In genomic region chr3:109532257-109533216, GRCh38 we compare ENCODE assay signal across 8 cellular contexts.
A peak's percentile ranks its signal among the peaks of the same experiment; 100 is the strongest.
DNase-seq lines count a peak whose midpoint lies in the region; ATAC-seq and TF ChIP-seq lines count a peak whose summit lies in the region.

No MANE protein-coding gene starts in this region.

- in situ Hi-C loops in mammary epithelial cell (cut with MboI; ENCODE audit: low sequenced_read_pairs in 2 of 2): loop anchor here in 1 of 2 donors (25.0 kb wide), 1 partner anchor 780 kb away; no protein-coding TSS in a partner anchor

- BruUV-seq in mammary epithelial cell (replicated peaks; lab: Mats Ljungman, UMichigan): no TSS peak

- H3K4me1 Mint-ChIP-seq in mesothelial cell of epicardium (no peaks in the 10 kb centered on the region), type B pancreatic cell (ENCODE audit: unreplicated experiment) (no peaks in the 10 kb centered on the region)

- H3K27ac ChIP-seq in BLaER1 treated with 17β-estradiol and CSF1 and Interleukin-3, amounts not matched to agents 10 nM and 100 nM: no peak overlapping the region
- H3K27ac ChIP-seq in SK-N-MC: no peak overlapping the region
- no peak overlapping the region for H3K27ac ChIP-seq in mammary epithelial cell (ENCODE audit: insufficient read depth, low read depth, low read length)

- H3K4me3 ChIP-seq in BLaER1 treated with 17β-estradiol and CSF1 and Interleukin-3, amounts not matched to agents 10 nM and 100 nM: no peak overlapping the region
- H3K4me3 ChIP-seq in HFF-Myc (replicated peaks; ENCODE audit: low read depth, low read length) (no peak overlapping the region), SK-N-MC (no peak overlapping the region), mammary epithelial cell (replicated peaks in 1 of 3; ENCODE audit: insufficient read depth in 1 of 3, low read depth in 2 of 3, low read length in 3 of 3) (no peak overlapping the region)

- 72% methylated on average over 5 of the region's 6 CpGs for WGBS in mammary epithelial cell (ENCODE audit: low coverage, missing lambda C conversion rate)

- H3K27me3 Mint-ChIP-seq in mesothelial cell of epicardium (ENCODE audit: low read depth): no peaks in the 10 kb centered on the region
- no peaks in the 10 kb centered on the region for H3K27me3 Mint-ChIP-seq in type B pancreatic cell

- H4K20me1 ChIP-seq in BLaER1 treated with 17β-estradiol and CSF1 and Interleukin-3, amounts not matched to agents 10 nM and 100 nM: 0 out of 22 replicates have a peak, but pooled peaks cover 0 to 10% (median 0%) of the 10 kb centered on the region in 11 experiments
- H4K20me1 ChIP-seq in mammary epithelial cell (ENCODE audit: insufficient read depth, low read length): no peaks in the 10 kb centered on the region

- peaks cover 9 to 23% (median 16%) of the 10 kb centered on the region in 10 experiments; a peak in 19 of 20 replicates for H3K4me1 ChIP-seq in BLaER1 treated with 17β-estradiol and CSF1 and Interleukin-3, amounts not matched to agents 10 nM and 100 nM
- H3K4me1 ChIP-seq in mammary epithelial cell (ENCODE audit: insufficient read depth, low read length): no peaks in the 10 kb centered on the region

- peak; percentile 12 for DNase-seq in HFF-Myc (ENCODE audit: extremely low read depth, low read depth)
- DNase-seq in SK-N-MC (ENCODE audit: low read depth, low spot score): peak; percentile 35
- DNase-seq in mammary epithelial cell: peak; percentile 69
- peak in 1 of 2 experiments; percentile 51 for DNase-seq in mesothelial cell of epicardium (ENCODE audit: low spot score in 2 of 2, unreplicated experiment in 2 of 2)
- DNase-seq in type B pancreatic cell (ENCODE audit: extremely low spot score, unreplicated experiment): no peak
- DNase-seq in NCI-H345 (lab: John Stamatoyannopoulos, UW): no peak

- H3K36me3 Mint-ChIP-seq in mesothelial cell of epicardium (peaks cover 1% of the 10 kb centered on the region), type B pancreatic cell (no peaks in the 10 kb centered on the region)

- no peaks in the 10 kb centered on the region for H3K36me3 ChIP-seq in BLaER1 treated with 17β-estradiol and CSF1 and Interleukin-3, amounts not matched to agents 10 nM and 100 nM
- H3K36me3 ChIP-seq in SK-N-MC (ENCODE audit: insufficient read depth, low read length) (no peaks in the 10 kb centered on the region), mammary epithelial cell (ENCODE audit: insufficient read depth, low read length) (no peaks in the 10 kb centered on the region)

- no peaks in the 10 kb centered on the region for H3K79me2 ChIP-seq in mammary epithelial cell (ENCODE audit: insufficient read depth, low read length)

- no peaks in the 10 kb centered on the region for H3K9me3 ChIP-seq in BLaER1 treated with 17β-estradiol and CSF1 and Interleukin-3, amounts not matched to agents 10 nM and 100 nM (replicated peaks in 1 of 11)
- H3K9me3 ChIP-seq in SK-N-MC (ENCODE audit: low read depth, low read length) (no peaks in the 10 kb centered on the region), mammary epithelial cell (replicated peaks; ENCODE audit: insufficient read depth, low read length) (no peaks in the 10 kb centered on the region)

- dilution Hi-C loops in mammary epithelial cell (cut with HindIII; ENCODE audit: low sequenced_read_pairs): no loop called here

- H3K4me3 Mint-ChIP-seq in mesothelial cell of epicardium: no peak overlapping the region
- H3K4me3 Mint-ChIP-seq in type B pancreatic cell: no peak overlapping the region

- peak overlapping the region; percentile 9 to 64 (median 47); a peak in 18 of 22 replicates for H3K4me2 ChIP-seq in BLaER1 treated with 17β-estradiol and CSF1 and Interleukin-3, amounts not matched to agents 10 nM and 100 nM
- no peak overlapping the region for H3K4me2 ChIP-seq in mammary epithelial cell (ENCODE audit: insufficient read depth, low read depth, low read length)

- CTCF ChIA-PET in mammary epithelial cell (lab: Charles Lee; ENCODE audit: low non-redundant PET): no interaction called here

- intact Hi-C loops in mammary epithelial cell (cut with micrococcal nuclease): loop anchor here (1.0 to 5.0 kb wide), 5 partner anchors 200 to 1805 kb away; partner anchors contain the start of gene NECTIN3

- no peak for ATAC-seq in HG03565 (IDR thresholded peaks at IDR 0.05; ENCODE audit: unreplicated experiment)

- H2AFZ ChIP-seq in mammary epithelial cell (ENCODE audit: low read depth, low read length): no peak overlapping the region

- H3K27me3 ChIP-seq in BLaER1 treated with 17β-estradiol and CSF1 and Interleukin-3, amounts not matched to agents 10 nM and 100 nM: no peaks in the 10 kb centered on the region
- H3K27me3 ChIP-seq in mammary epithelial cell (ENCODE audit: insufficient read depth, low read length): no peaks in the 10 kb centered on the region

- peaks cover 4% of the 10 kb centered on the region for H3K9me3 Mint-ChIP-seq in mesothelial cell of epicardium
- H3K9me3 Mint-ChIP-seq in type B pancreatic cell: no peaks in the 10 kb centered on the region

- H3K27ac Mint-ChIP-seq in mesothelial cell of epicardium (no peak overlapping the region), type B pancreatic cell (no peak overlapping the region)

- peak; percentile 21 for TF ChIP-seq CTCF in HFF-Myc (IDR thresholded peaks at IDR 0.05; ENCODE audit: low read depth, low read length, missing control alignments)
- peak; percentile 18 to 60 for TF ChIP-seq CTCF in mammary epithelial cell (conservative IDR thresholded peaks at IDR 0.05 in 1 of 2, IDR thresholded peaks at IDR 0.05 in 1 of 2; ENCODE audit: extremely low read depth in 1 of 2, insufficient read depth in 1 of 2, low read depth in 1 of 2, low read length in 2 of 2)
- TF ChIP-seq CTCF in mesothelial cell of epicardium (IDR thresholded peaks at IDR 0.05; ENCODE audit: unreplicated experiment): peak; percentile 25
- peak; percentile 73 for TF ChIP-seq CTCF in type B pancreatic cell (conservative IDR thresholded peaks at IDR 0.05)

- H3K9ac ChIP-seq in BLaER1 treated with 17β-estradiol and CSF1 and Interleukin-3, amounts not matched to agents 10 nM and 100 nM: no peak overlapping the region
- no peak overlapping the region for H3K9ac ChIP-seq in SK-N-MC (ENCODE audit: insufficient read length)
- no peak overlapping the region for H3K9ac ChIP-seq in mammary epithelial cell (ENCODE audit: insufficient read depth, low read length)

Comparison
In these comparisons a context has a peak if more than half of its experiments do, and no peak if none do; other contexts are left out.
1. DNase-seq: peak in HFF-Myc (single experiment), SK-N-MC (single experiment) and mammary epithelial cell (single experiment); none in type B pancreatic cell (single experiment) and NCI-H345 (single experiment).
2. CTCF ChIP-seq: peak in every context shown above with its lines; median percentile 73 in type B pancreatic cell; 39 in mammary epithelial cell; 25 in mesothelial cell of epicardium; 21 in HFF-Myc.